1 cellular context compared by ENCODE assay signal in genomic region chr12:50527086-50527726, GRCh38.
TF ChIP-seq lines count a peak whose summit lies in the region.

No MANE protein-coding gene starts in this region.

TF ChIP-seq in liver, 16 proteins besides CTCF, POLR2A, EP300 and RAD21 (continued from another document):
- peak; percentile 57 for TF ChIP-seq ATF3 (IDR thresholded peaks at IDR 0.05)
- TF ChIP-seq HNF4G (IDR thresholded peaks at IDR 0.05) = peak; percentile 78
- TF ChIP-seq EGR1 (IDR thresholded peaks at IDR 0.05; ENCODE audit: low read depth in 2 of 2) = no peak
- no peak for TF ChIP-seq GABPA (IDR thresholded peaks at IDR 0.05 in 1 of 2, conservative IDR thresholded peaks at IDR 0.05 in 1 of 2)
- TF ChIP-seq ZBTB33 (IDR thresholded peaks at IDR 0.05) = peak; percentile 70
- TF ChIP-seq TAF1 (conservative IDR thresholded peaks at IDR 0.05) = no peak
- TF ChIP-seq NR2F2 (IDR thresholded peaks at IDR 0.05) = peak; percentile 62
